Comparison of ENCODE assay signal across 10 cellular contexts in the genomic region with DNA sequence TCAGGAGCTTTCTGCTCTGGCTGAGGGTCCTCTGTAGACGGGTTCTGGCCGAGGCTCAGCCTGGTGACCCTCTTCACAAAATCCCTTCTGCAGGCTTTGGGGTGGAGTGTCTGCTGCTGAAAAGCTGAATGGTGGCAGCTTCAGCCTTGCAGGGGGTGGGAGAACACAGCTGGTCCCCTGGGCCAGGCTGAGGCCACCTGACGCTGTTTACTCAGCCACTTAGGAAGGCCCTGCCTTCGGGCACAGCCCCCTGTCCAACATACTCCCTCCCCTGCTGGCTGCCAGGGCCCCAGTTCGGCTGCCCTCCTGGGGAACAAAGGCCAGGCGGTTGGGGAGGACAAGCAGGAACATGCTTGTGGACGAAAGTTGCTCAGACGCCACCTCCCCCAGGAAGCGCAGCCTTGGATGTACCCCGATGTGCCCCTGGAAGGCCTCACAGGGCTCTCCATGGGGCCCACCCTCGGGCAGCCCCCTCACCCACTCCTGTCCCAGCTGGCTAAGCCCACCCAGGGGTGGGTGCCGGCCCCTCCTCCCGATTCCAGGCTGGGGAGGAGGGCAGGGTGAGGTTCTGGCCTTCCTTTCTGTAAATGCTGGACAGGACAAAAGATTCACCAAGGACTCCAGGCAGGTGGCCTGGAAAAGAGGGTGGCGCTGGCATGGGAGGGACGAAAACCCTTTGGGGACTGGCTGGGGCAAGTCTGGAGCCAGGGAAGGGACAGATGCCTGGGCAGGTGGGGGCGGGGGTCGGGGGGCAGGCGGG. TPM values are rescaled to one million over a fixed set of nuclear protein-coding genes. Genes with fewer than 3 reads are reported as not detected.
A peak's percentile ranks its signal among the peaks of the same experiment; 100 is the strongest.
DNase-seq lines count a peak whose midpoint lies in the region; ATAC-seq and TF ChIP-seq lines count a peak whose summit lies in the region.
"Had no signal": no experiment of that assay in that cellular context is flagged by ENCODE, and none has a peak within 500 bp of the region (broad histone marks: within the 10 kb centered on the region; RNA-seq: fewer than 3 reads in every experiment).

ANKRD65 (minus strand) TSS at position 130 of the 760 bp plus-strand sequence. CDS start 271 bp downstream, outside the sequence.

- TF ChIP-seq POLR2A in esophagus muscularis mucosa (IDR thresholded peaks at IDR 0.05; ENCODE audit: low read depth) (no peak), prostate gland (IDR thresholded peaks at IDR 0.05) (peak; percentile 59)

- peaks cover 22% of the 10 kb centered on the region for H3K4me1 Mint-ChIP-seq in activated CD8-positive, alpha-beta T cell treated with anti-CD3 and anti-CD28 coated beads, Interleukin-2, amount 10 ng/mL, durations not matched to agents 7 days and 5 days (ENCODE audit: low read depth)
- H3K4me1 Mint-ChIP-seq: central memory CD8-positive, alpha-beta T cell had no signal

- H3K4me1 ChIP-seq in esophagus muscularis mucosa (peaks cover 8 to 61% (median 35%) of the 10 kb centered on the region in 4 donors), prostate gland (replicated peaks) (peaks cover 6% of the 10 kb centered on the region), Karpas-422 (ENCODE audit: low read length) (no peaks in the 10 kb centered on the region)

- no peak within 1 kb of the TSS for H3K4me3 Mint-ChIP-seq in activated CD8-positive, alpha-beta T cell treated with anti-CD3 and anti-CD28 coated beads, Interleukin-2, amount 10 ng/mL, durations not matched to agents 7 days and 5 days
- H3K4me3 Mint-ChIP-seq: central memory CD8-positive, alpha-beta T cell had no signal

- H3K9me3 ChIP-seq in esophagus muscularis mucosa (no peaks in the 10 kb centered on the region), prostate gland (no peaks in the 10 kb centered on the region), Karpas-422 (ENCODE audit: low read length) (no peaks in the 10 kb centered on the region)

- no peak within 1 kb of the TSS for H2AFZ ChIP-seq in Karpas-422 (ENCODE audit: low read length)

- peaks cover 9% of the 10 kb centered on the region for H3K27me3 Mint-ChIP-seq in activated CD8-positive, alpha-beta T cell treated with anti-CD3 and anti-CD28 coated beads, Interleukin-2, amount 10 ng/mL, durations not matched to agents 7 days and 5 days (ENCODE audit: low read depth)

- peak; percentile 90 for DNase-seq in DMS53 (lab: John Stamatoyannopoulos, UW)
- DNase-seq in NCI-H524 (lab: John Stamatoyannopoulos, UW): peak; percentile 85 to 94
- DNase-seq in esophagus muscularis mucosa (ENCODE audit: extremely low spot score): no peak
- no peak for DNase-seq in prostate gland (ENCODE audit: low spot score)
- no peak for DNase-seq in activated CD8-positive, alpha-beta T cell treated with anti-CD3 and anti-CD28 coated beads, Interleukin-2, amount 10 ng/mL, durations not matched to agents 7 days and 5 days
- no peak for DNase-seq in Karpas-422
- DNase-seq in stimulated activated CD4-positive, alpha-beta T cell treated with anti-CD3 and anti-CD28 coated beads, Interleukin-4, amount 100 ng/mL, for 4 hours: no peak
- no peak for DNase-seq in activated CD4-positive, alpha-beta T cell treated with anti-CD3 and anti-CD28 coated beads, Interleukin-2, amount 50 U/mL, for 1 hour

- no peak within 1 kb of the TSS for H3K9ac ChIP-seq in Karpas-422 (ENCODE audit: low read length)

- H3K36me3 ChIP-seq in esophagus muscularis mucosa (no peaks in the 10 kb centered on the region), prostate gland (no peaks in the 10 kb centered on the region), Karpas-422 (ENCODE audit: insufficient read depth, low read length) (no peaks in the 10 kb centered on the region)

- TF ChIP-seq CTCF in esophagus muscularis mucosa (IDR thresholded peaks at IDR 0.05) (no peak), prostate gland (IDR thresholded peaks at IDR 0.05) (no peak)

- H3K4me3 ChIP-seq in esophagus muscularis mucosa (peak within 1 kb of the TSS; percentile 53 to 62 (median 54)), prostate gland (peak within 1 kb of the TSS; percentile 32 to 41), Karpas-422 (ENCODE audit: low read length) (no peak within 1 kb of the TSS)

- CTCF ChIA-PET in activated CD8-positive, alpha-beta T cell treated with anti-CD3 and anti-CD28 coated beads, Interleukin-2, amount 10 ng/mL, durations not matched to agents 7 days and 5 days (lab: Charles Lee): interaction anchor here (1.6 kb wide), 1 partner anchor 19 kb away, joined by 6 read pairs; no protein-coding TSS in a partner anchor

- H4K20me1 ChIP-seq in Karpas-422 (ENCODE audit: insufficient read depth, low read depth, low read length): no peaks in the 10 kb centered on the region

- no peaks in the 10 kb centered on the region for H3K9me3 Mint-ChIP-seq in activated CD8-positive, alpha-beta T cell treated with anti-CD3 and anti-CD28 coated beads, Interleukin-2, amount 10 ng/mL, durations not matched to agents 7 days and 5 days (ENCODE audit: insufficient read depth)
- H3K9me3 Mint-ChIP-seq: central memory CD8-positive, alpha-beta T cell had no signal

- H3K36me3 Mint-ChIP-seq in activated CD8-positive, alpha-beta T cell treated with anti-CD3 and anti-CD28 coated beads, Interleukin-2, amount 10 ng/mL, durations not matched to agents 7 days and 5 days (ENCODE audit: low read depth): no peaks in the 10 kb centered on the region

- H3K27ac Mint-ChIP-seq in activated CD8-positive, alpha-beta T cell treated with anti-CD3 and anti-CD28 coated beads, Interleukin-2, amount 10 ng/mL, durations not matched to agents 7 days and 5 days: no peak within 1 kb of the TSS

- WGBS in esophagus muscularis mucosa: 86% methylated on average over 12 of the region's 18 CpGs
- 33% methylated on average over 18 of the region's 18 CpGs for WGBS in prostate gland

- intact Hi-C loops in esophagus muscularis mucosa (cut with DNase I): no loop called here
- intact Hi-C loops in prostate gland (cut with DNase I): no loop called here

- H3K27ac ChIP-seq in esophagus muscularis mucosa (replicated peaks in 1 of 4): peak within 1 kb of the TSS in 3 of 4 donors; percentile 57 to 77 (median 68)
- peak within 1 kb of the TSS; percentile 64 to 77 for H3K27ac ChIP-seq in prostate gland
- no peak within 1 kb of the TSS for H3K27ac ChIP-seq in Karpas-422 (ENCODE audit: low read length)

- H3K9me2 ChIP-seq in Karpas-422 (replicated peaks; ENCODE audit: insufficient read depth, low read length): no peaks in the 10 kb centered on the region

- H3K27me3 ChIP-seq in esophagus muscularis mucosa (no peaks in the 10 kb centered on the region), prostate gland (replicated peaks; ENCODE audit: insufficient read depth) (no peaks in the 10 kb centered on the region), Karpas-422 (ENCODE audit: low read length) (no peaks in the 10 kb centered on the region)

- no peaks in the 10 kb centered on the region for H3K79me2 ChIP-seq in Karpas-422 (ENCODE audit: low read length)

- no peak for ATAC-seq in activated CD8-positive, alpha-beta T cell treated with anti-CD3 and anti-CD28 coated beads, Interleukin-2, amount 10 ng/mL, durations not matched to agents 7 days and 5 days

- POLR2A ChIA-PET in activated CD8-positive, alpha-beta T cell treated with anti-CD3 and anti-CD28 coated beads, Interleukin-2, amount 10 ng/mL, durations not matched to agents 7 days and 5 days (lab: Charles Lee): interaction anchor here (0.9 to 1.4 kb wide), 2 partner anchors 13 kb away, joined by 3 read pairs; no protein-coding TSS in a partner anchor

- TF ChIP-seq EP300 in esophagus muscularis mucosa (IDR thresholded peaks at IDR 0.05): no peak

- H3K4me2 ChIP-seq in Karpas-422 (ENCODE audit: low read depth, low read length, poor library complexity, severe bottlenecking): no peak within 1 kb of the TSS

RNA-seq across cellular contexts. Expression of gene ANKRD65, which starts in this region (rescaled TPM):
- total RNA-seq in esophagus muscularis mucosa (10 to 100 TPM in 2 of 4 donors, 1 to 10 TPM in 2; 8.1 to 19.2 (median 9.8) TPM), prostate gland (10 to 100 TPM; 33.7 to 34.9 TPM)
- not detected for total RNA-seq in activated CD8-positive, alpha-beta T cell treated with anti-CD3 and anti-CD28 coated beads, Interleukin-2, amount 10 ng/mL, durations not matched to agents 7 days and 5 days
- not detected in 2 replicates for total RNA-seq in Karpas-422 (2014; rRNA removed; shearing (Covaris generic); ENCODE audit: low replicate concordance)
- total RNA-seq: SK-MEL-5 had no signal

Comparison
In these comparisons a context has a peak if more than half of its experiments do, and no peak if none do; other contexts are left out.
1. DNase-seq: peak in DMS53 (single experiment) and NCI-H524 (2 of 2); none in esophagus muscularis mucosa (single experiment), prostate gland (single experiment), activated CD8-positive, alpha-beta T cell treated with anti-CD3 and anti-CD28 coated beads, Interleukin-2, amount 10 ng/mL, durations not matched to agents 7 days and 5 days (single experiment), Karpas-422 (single experiment), stimulated activated CD4-positive, alpha-beta T cell treated with anti-CD3 and anti-CD28 coated beads, Interleukin-4, amount 100 ng/mL, for 4 hours (0 of 2) and activated CD4-positive, alpha-beta T cell treated with anti-CD3 and anti-CD28 coated beads, Interleukin-2, amount 50 U/mL, for 1 hour (single experiment).